24 cellular contexts compared by ENCODE assay signal in the genomic region with DNA sequence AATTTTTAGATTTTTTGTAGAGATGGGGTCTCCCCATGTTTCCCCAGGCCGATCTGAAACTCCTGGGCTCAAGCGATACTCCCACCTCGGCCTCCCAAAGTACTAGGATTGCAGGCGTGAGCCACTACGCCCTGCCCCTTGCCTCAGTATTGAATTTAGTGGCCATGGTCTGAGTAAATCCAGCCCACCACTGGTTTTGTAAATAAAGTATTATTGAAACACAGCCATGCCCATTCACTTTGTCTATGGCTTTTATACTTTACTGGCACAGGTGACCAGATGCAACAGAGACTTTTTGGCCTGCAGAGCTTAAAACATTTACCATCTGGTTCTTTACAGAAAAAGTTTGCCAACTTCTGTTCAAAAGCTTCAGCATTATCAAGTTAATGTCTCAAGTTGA.
DNase-seq lines count a peak whose midpoint lies in the region; ATAC-seq, FAIRE-seq and TF ChIP-seq lines count a peak whose summit lies in the region.
"Had no signal": no experiment of that assay in that cellular context is flagged by ENCODE, and none has a peak within 500 bp of the region (broad histone marks: within the 10 kb centered on the region; RNA-seq: fewer than 3 reads in every experiment).

No MANE protein-coding gene starts in this region.

- 65% methylated on average over 5 of the region's 5 CpGs for WGBS in K562 (ENCODE audit: insufficient coverage, low coverage, missing lambda C conversion rate)
- no CpG with 5 or more reads among the region's 5 CpGs for WGBS in neuronal stem cell (ENCODE audit: extremely low coverage in 2 of 2, insufficient read length in 2 of 2, insufficient replicate concordance in 1 of 2), 2 donors

- H3K23ac ChIP-seq in neuronal stem cell (ENCODE audit: low read depth, low read length, poor library complexity) = no peak overlapping the region

- H3K4me3 ChIP-seq in K562 = no peak overlapping the region
- H3K4me3 ChIP-seq in neuronal stem cell (ENCODE audit: low read length in 2 of 2) = no peak overlapping the region
- H3K4me3 ChIP-seq: BLaER1 had no signal

- ATAC-seq in K562 (no peak), left colon (no peak)

- H3K4ac ChIP-seq in neuronal stem cell (ENCODE audit: low read length) = no peak overlapping the region

- H3K79me2 ChIP-seq in K562 (ENCODE audit: control insufficient read depth, insufficient read depth, low read length) = no peaks in the 10 kb centered on the region

- H3K4me2 ChIP-seq in K562 (ENCODE audit: insufficient read depth, low read length) = no peak overlapping the region
- no peak overlapping the region for H3K4me2 ChIP-seq in neuronal stem cell (ENCODE audit: insufficient read depth, low read length, poor library complexity, severe bottlenecking)
- H3K4me2 ChIP-seq: BLaER1 had no signal

- H4K8ac ChIP-seq in neuronal stem cell (ENCODE audit: low read depth, low read length) = peak overlapping the region; percentile 78

- CTCF ChIA-PET in K562 (lab: Yijun Ruan, JAX; ENCODE audit: low intra/inter-chr PET ratio) = no interaction called here

- POLR2A ChIA-PET in K562 (lab: Yijun Ruan, JAX) = interaction anchor here (0.6 kb wide), 1 partner anchor 25 kb away, joined by 3 read pairs; no protein-coding TSS in a partner anchor

- H3K9me3 ChIP-seq in K562 (replicated peaks; ENCODE audit: control insufficient read depth, insufficient read depth, low read depth, low read length) (peaks cover 4% of the 10 kb centered on the region; the same call in 1 of the 2 replicates), neuronal stem cell (replicated peaks in 1 of 2; ENCODE audit: control insufficient read depth in 2 of 2, insufficient read depth in 1 of 2, low read depth in 1 of 2, low read length in 2 of 2) (peaks cover 2 to 17% of the 10 kb centered on the region in 2 donors)
- H3K9me3 ChIP-seq: BE2C had no signal

- H3K36me3 ChIP-seq in K562 (ENCODE audit: control insufficient read depth, insufficient read depth, low read length) = no peaks in the 10 kb centered on the region
- H3K36me3 ChIP-seq in neuronal stem cell (replicated peaks in 1 of 2; ENCODE audit: control insufficient read depth in 2 of 2, insufficient read depth in 2 of 2, low read length in 2 of 2) = no peaks in the 10 kb centered on the region
- H3K36me3 ChIP-seq: BE2C had no signal

- H3K27me3 ChIP-seq in K562 (ENCODE audit: control insufficient read depth in 2 of 2, insufficient read depth in 2 of 2, low read length in 2 of 2) = no peaks in the 10 kb centered on the region
- H3K27me3 ChIP-seq in neuronal stem cell (ENCODE audit: control insufficient read depth in 3 of 3, insufficient read depth in 3 of 3, low read depth in 1 of 3, low read length in 3 of 3) = no peaks in the 10 kb centered on the region
- H3K27me3 ChIP-seq: BE2C, BLaER1 had no signal

- H3K9me1 ChIP-seq in K562 (ENCODE audit: control insufficient read depth, insufficient read depth, low read length) = no peaks in the 10 kb centered on the region

- no peak overlapping the region for H3K18ac ChIP-seq in neuronal stem cell (ENCODE audit: low read length)

- in situ Hi-C loops in K562 (cut with MboI) = no loop called here

- H3K27ac ChIP-seq in K562 (ENCODE audit: extremely low read depth, low read depth, low read length) = no peak overlapping the region
- peak overlapping the region; percentile 51 for H3K27ac ChIP-seq in neuronal stem cell (replicated peaks; ENCODE audit: low read length)
- H3K27ac ChIP-seq: BLaER1 had no signal

- intact Hi-C loops in K562 (cut with micrococcal nuclease) = no loop called here
- intact Hi-C loops in left colon (cut with DNase I, micrococcal nuclease) = no loop called here

- no peak overlapping the region for H4K91ac ChIP-seq in neuronal stem cell (ENCODE audit: low read depth, low read length, poor library complexity)

- H4K20me1 ChIP-seq in K562 (replicated peaks; ENCODE audit: control insufficient read depth, insufficient read depth, low read length) = no peaks in the 10 kb centered on the region
- H4K20me1 ChIP-seq: BLaER1 had no signal

- no peak overlapping the region for H2BK120ac ChIP-seq in neuronal stem cell (ENCODE audit: low read depth, low read length)

- no peak overlapping the region for H3K14ac ChIP-seq in neuronal stem cell (ENCODE audit: low read length)

- TF ChIP-seq POLR2A in K562 (conservative IDR thresholded peaks at IDR 0.05) = no peak

- no peak for TF ChIP-seq CTCF in K562 (IDR thresholded peaks at IDR 0.05 in 2 of 3, conservative IDR thresholded peaks at IDR 0.05 in 1 of 3; ENCODE audit: insufficient read depth in 2 of 3, low read depth in 1 of 3, low read length in 3 of 3)

- BruUV-seq in K562 (replicated peaks; lab: Mats Ljungman, UMichigan) = no TSS peak

- no peak for TF ChIP-seq RAD21 in K562 (CRISPR knock-in tag; conservative IDR thresholded peaks at IDR 0.05 in 1 of 2, IDR thresholded peaks at IDR 0.05 in 1 of 2)

- no peak overlapping the region for H2BK15ac ChIP-seq in neuronal stem cell (ENCODE audit: low read length)

- peak overlapping the region; percentile 71 for H2BK5ac ChIP-seq in neuronal stem cell (ENCODE audit: low read length)

- H2AK5ac ChIP-seq in neuronal stem cell (ENCODE audit: low read depth, low read length) = peak overlapping the region; percentile 46

- H2AFZ ChIP-seq in K562 (ENCODE audit: low read depth, low read length) (no peak overlapping the region), neuronal stem cell (ENCODE audit: low read length) (no peak overlapping the region)

- peak; percentile 24 for DNase-seq in NCI-H446 treated with DMSO at 0.1 percent for 48 hours (lab: John Stamatoyannopoulos, UW)
- no peak for DNase-seq in K562 (ENCODE audit: extremely low read depth in 1 of 4, low spot score in 3 of 4)
- DNase-seq in neuronal stem cell (ENCODE audit: low spot score) = no peak
- DNase-seq in GF-D8 (lab: John Stamatoyannopoulos, UW) = no peak
- DNase-seq in left colon = no peak
- DNase-seq: 8988T; ACHN; BE2C; C1 segment of cervical spinal cord; CD4-positive, alpha-beta memory T cell; CD4-positive, CD25-positive, alpha-beta regulatory T cell; CD8-positive, alpha-beta memory T cell; COR-L47; DMS 273 treated with DMSO at 0.1 percent for 48 hours; DMS153; DMS53; DMS79; DND-41; EL; GDM1 had no signal

- H3K4me1 ChIP-seq in K562 (replicated peaks in 1 of 2; ENCODE audit: control insufficient read depth in 2 of 2, insufficient read depth in 2 of 2, low read length in 2 of 2) (no peaks in the 10 kb centered on the region; a peak in 1 of 5 replicates), neuronal stem cell (ENCODE audit: control insufficient read depth in 2 of 2, insufficient read depth in 1 of 2, low read depth in 1 of 2, low read length in 2 of 2) (peaks cover 11 to 16% of the 10 kb centered on the region in 2 donors)
- H3K4me1 ChIP-seq: BE2C, BLaER1 had no signal

- FAIRE-seq in K562 (lab: Jason Lieb, UNC) = no peak
- FAIRE-seq: A204.1, GM12891, GM19239 had no signal

- no peaks in the 10 kb centered on the region for H3K79me1 ChIP-seq in neuronal stem cell (ENCODE audit: low read depth, low read length)

- TF ChIP-seq EP300 in K562 (IDR thresholded peaks at IDR 0.05; ENCODE audit: low read length) = no peak

- H3K9ac ChIP-seq in K562 (ENCODE audit: insufficient read depth in 1 of 2, low read depth in 2 of 2, low read length in 2 of 2) (no peak overlapping the region), neuronal stem cell (ENCODE audit: low read depth, low read length, poor library complexity) (no peak overlapping the region)
- H3K9ac ChIP-seq: BLaER1 had no signal

- no peak overlapping the region for H2BK12ac ChIP-seq in neuronal stem cell (ENCODE audit: low read length)
